Comparison of ENCODE assay signal across 1 cellular context in genomic region chr7:140209866-140210609, GRCh38.
TF ChIP-seq lines count a peak whose summit lies in the region.

No MANE protein-coding gene starts in this region.

TF ChIP-seq in GM12878, 131 proteins besides CTCF, POLR2A, EP300 and RAD21 (continued from another document):
- TF ChIP-seq PKNOX1 (IDR thresholded peaks at IDR 0.05) (peak; percentile 72), E2F8 (IDR thresholded peaks at IDR 0.05; ENCODE audit: low read depth, partially characterized antibody) (no peak), NBN (IDR thresholded peaks at IDR 0.05) (peak; percentile 90), BMI1 (IDR thresholded peaks at IDR 0.05; ENCODE audit: borderline replicate concordance) (peak; percentile 23; the same call in 1 of the 2 replicates), HCFC1 (IDR thresholded peaks at IDR 0.05; ENCODE audit: low read length) (no peak), CBX3 (IDR thresholded peaks at IDR 0.05; ENCODE audit: borderline replicate concordance, low read depth) (no peak), MXI1 (IDR thresholded peaks at IDR 0.05; ENCODE audit: low read depth, low read length) (peak; percentile 75), DPF2 (IDR thresholded peaks at IDR 0.05) (peak; percentile 97), CHD1 (IDR thresholded peaks at IDR 0.05; ENCODE audit: low read depth, low read length) (no peak), TBL1XR1 (IDR thresholded peaks at IDR 0.05; ENCODE audit: low read depth, low read length) (peak; percentile 59), GABPA (IDR thresholded peaks at IDR 0.05; ENCODE audit: low read depth) (no peak), IKZF2 (IDR thresholded peaks at IDR 0.05) (peak; percentile 86 to 91), TCF12 (IDR thresholded peaks at IDR 0.05; ENCODE audit: low read depth, low read length) (peak; percentile 93), TCF7 (IDR thresholded peaks at IDR 0.05; ENCODE audit: borderline replicate concordance) (no peak), SIX5 (IDR thresholded peaks at IDR 0.05; ENCODE audit: low read depth, low read length, severe bottlenecking) (no peak), NFXL1 (IDR thresholded peaks at IDR 0.05; ENCODE audit: borderline replicate concordance) (no peak)
